In the genomic region with DNA sequence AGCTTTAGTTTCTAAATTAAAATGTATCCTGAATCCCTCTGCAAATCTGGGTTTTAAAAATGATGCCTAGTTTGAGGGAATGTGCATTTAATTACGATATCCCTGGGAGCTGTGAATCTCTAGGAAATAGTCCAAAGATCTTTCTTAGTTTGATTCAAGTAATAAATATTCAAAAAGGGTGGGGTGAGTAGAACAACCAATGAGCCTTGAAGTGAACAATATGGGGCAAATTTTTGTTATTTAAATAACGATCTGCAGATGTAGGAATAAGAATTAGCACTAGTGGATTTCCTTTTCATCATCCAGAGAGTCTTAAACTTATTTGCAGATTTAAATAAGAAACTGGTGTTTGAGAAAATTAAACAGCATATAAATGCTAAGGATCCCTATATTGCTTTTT, we compare ENCODE assay signal across 24 cellular contexts.
"Had no signal": no experiment of that assay in that cellular context is flagged by ENCODE, and none has a peak within 500 bp of the region (broad histone marks: within the 10 kb centered on the region; RNA-seq: fewer than 3 reads in every experiment).

No MANE protein-coding gene starts in this region.

- H3K27ac ChIP-seq: brain microvascular endothelial cell, coronary artery, dorsolateral prefrontal cortex, esophagus muscularis mucosa had no signal

- H3K4me3 ChIP-seq: coronary artery, dorsolateral prefrontal cortex, esophagus muscularis mucosa had no signal

- ATAC-seq: activated CD4-positive, alpha-beta T cell treated with anti-CD3 and anti-CD28 coated beads for 36 hours; activated CD8-positive, alpha-beta memory T cell treated with anti-CD3 and anti-CD28 coated beads, Interleukin-2, amount 10 ng/mL, durations not matched to agents 7 days and 5 days; activated CD8-positive, alpha-beta T cell treated with anti-CD3 and anti-CD28 coated beads, Interleukin-2, amount 10 ng/mL, durations not matched to agents 7 days and 5 days; effector memory CD8-positive, alpha-beta T cell had no signal

- DNase-seq: activated CD4-positive, alpha-beta memory T cell treated with anti-CD3 and anti-CD28 coated beads for 36 hours; activated CD4-positive, alpha-beta T cell treated with anti-CD3 and anti-CD28 coated beads for 36 hours; activated CD4-positive, alpha-beta T cell treated with anti-CD3 and anti-CD28 coated beads, Interleukin-2, amount 10 ng/mL, durations not matched to agents 24 days and 14 days; activated CD4-positive, CD25-positive, alpha-beta regulatory T cell; activated CD4-positive, CD25-positive, alpha-beta regulatory T cell treated with anti-CD3 and anti-CD28 coated beads, Interleukin-2, amount 50 U/mL, for 72 hours; activated CD8-positive, alpha-beta memory T cell treated with anti-CD3 and anti-CD28 coated beads, Interleukin-2, amount 10 ng/mL, durations not matched to agents 7 days and 5 days; activated CD8-positive, alpha-beta memory T cell treated with anti-CD3 and anti-CD28 coated beads, Interleukin-2, amount 50 U/mL, for 4 hours; activated CD8-positive, alpha-beta T cell treated with anti-CD3 and anti-CD28 coated beads, Interleukin-2, amount 10 ng/mL, durations not matched to agents 7 days and 5 days; activated effector memory CD4-positive, alpha-beta T cell treated with Interleukin-2 at 50 U/mL for 16 hours; activated gamma-delta T cell treated with Interleukin-2 at 50 U/mL for 16 hours; activated naive CD4-positive, alpha-beta T cell treated with anti-CD3 and anti-CD28 coated beads, Interleukin-2, amount 50 U/mL, for 16 hours; activated naive CD4-positive, alpha-beta T cell treated with Interleukin-2 at 50 U/mL for 16 hours; activated T-cell treated with anti-CD3 and anti-CD28 coated beads, Interleukin-2, amount 50 U/mL, for 1 hour; amniotic stem cell; anterior cingulate cortex; brain microvascular endothelial cell; dorsolateral prefrontal cortex; effector memory CD8-positive, alpha-beta T cell; erythroblast; foreskin fibroblast; head of caudate nucleus; T-helper 2 cell had no signal

- H3K9me3 ChIP-seq: esophagus muscularis mucosa had no signal

- H3K4me1 ChIP-seq: esophagus muscularis mucosa had no signal

- H3K27me3 ChIP-seq: brain microvascular endothelial cell, dorsolateral prefrontal cortex, esophagus muscularis mucosa had no signal
